1 cellular context compared by ENCODE assay signal in genomic region chr7:34158754-34159153, GRCh38.
TF ChIP-seq lines count a peak whose summit lies in the region.

No MANE protein-coding gene starts in this region.

TF ChIP-seq in GM23338, 12 proteins besides CTCF, POLR2A, EP300 and RAD21 (continued from another document):
- TF ChIP-seq ZNF462 (CRISPR knock-in tag; IDR thresholded peaks at IDR 0.05) (no peak), EZH2phosphoT487 (IDR thresholded peaks at IDR 0.05; ENCODE audit: unreplicated experiment) (no peak), CREB1 (CRISPR knock-in tag; IDR thresholded peaks at IDR 0.05; ENCODE audit: low read depth) (no peak), EZH2 (IDR thresholded peaks at IDR 0.05; ENCODE audit: low read depth, unreplicated experiment) (no peak), JUNB (IDR thresholded peaks at IDR 0.05; ENCODE audit: unreplicated experiment) (no peak), ETS1 (IDR thresholded peaks at IDR 0.05) (no peak), ZNF114 (CRISPR knock-in tag; IDR thresholded peaks at IDR 0.05) (no peak), NANOG (IDR thresholded peaks at IDR 0.05; ENCODE audit: borderline replicate concordance) (no peak), POLR2AphosphoS5 (IDR thresholded peaks at IDR 0.05; ENCODE audit: low read depth) (no peak), ZNF331 (CRISPR knock-in tag; IDR thresholded peaks at IDR 0.05; ENCODE audit: low read depth) (no peak), REST (IDR thresholded peaks at IDR 0.05; ENCODE audit: unreplicated experiment) (no peak)
